Comparison of ENCODE assay signal across 2 cellular contexts in genomic region chr7:128914566-128915151, GRCh38.
TF ChIP-seq lines count a peak whose summit lies in the region.

No MANE protein-coding gene starts in this region.

TF ChIP-seq in HepG2, 621 proteins besides CTCF, POLR2A, EP300 and RAD21:
- TF ChIP-seq ARID5B (CRISPR knock-in tag; IDR thresholded peaks at IDR 0.05): no peak
- TF ChIP-seq ZBTB7B (CRISPR knock-in tag; IDR thresholded peaks at IDR 0.05): no peak
- no peak for TF ChIP-seq ZNF441 (CRISPR knock-in tag; IDR thresholded peaks at IDR 0.05; ENCODE audit: borderline replicate concordance)
- TF ChIP-seq ZNF331 (CRISPR knock-in tag; IDR thresholded peaks at IDR 0.05): no peak

TF ChIP-seq in HEK293, 187 proteins besides CTCF, POLR2A, EP300 and RAD21:
- no peak for TF ChIP-seq ZNF48 (tag by site-specific recombination; IDR thresholded peaks at IDR 0.05)
- 0 out of 2 replicates have a peak, but pooled peaks have one; percentile 33 for TF ChIP-seq ZIC2 (tag by site-specific recombination; IDR thresholded peaks at IDR 0.05)
- no peak for TF ChIP-seq KLF8 (tag by site-specific recombination; IDR thresholded peaks at IDR 0.05)
- no peak for TF ChIP-seq ZNF473 (tag by site-specific recombination; IDR thresholded peaks at IDR 0.05)
- TF ChIP-seq ZNF600 (tag by site-specific recombination; IDR thresholded peaks at IDR 0.05): no peak
